In genomic region chr6:149484733-149485700, GRCh38 we compare ENCODE assay signal across 8 cellular contexts. TPM values are rescaled to one million over a fixed set of nuclear protein-coding genes. Genes with fewer than 3 reads are reported as not detected.
DNase-seq lines count a peak whose midpoint lies in the region; ATAC-seq and TF ChIP-seq lines count a peak whose summit lies in the region.

Gene ZC3H12D, minus strand, starts transcription at chr6:149485014. Its CDS starts 10,471 bp downstream, at chr6:149474543.

- H3K27ac Mint-ChIP-seq in neural progenitor cell = no peak within 1 kb of the TSS

- H3K4me1 Mint-ChIP-seq in neural progenitor cell = peaks cover 27% of the 10 kb centered on the region

- peak within 1 kb of the TSS; percentile 96 for H3K4me2 ChIP-seq in BLaER1
- H3K4me2 ChIP-seq in neural progenitor cell = no peak within 1 kb of the TSS

- H3K9me3 ChIP-seq in BLaER1 (no peaks in the 10 kb centered on the region), colonic mucosa (no peaks in the 10 kb centered on the region), neural progenitor cell (ENCODE audit: low read depth) (no peaks in the 10 kb centered on the region), vagina (no peaks in the 10 kb centered on the region)

- H3K4me3 ChIP-seq in BLaER1 = peak within 1 kb of the TSS; percentile 70
- H3K4me3 ChIP-seq in colonic mucosa = peak within 1 kb of the TSS; percentile 25
- no peak within 1 kb of the TSS for H3K4me3 ChIP-seq in neural progenitor cell
- H3K4me3 ChIP-seq in vagina = peak within 1 kb of the TSS in 1 of 2 donors; percentile 17

- no peaks in the 10 kb centered on the region for H3F3A ChIP-seq in neural progenitor cell (ENCODE audit: low read depth)

- H3K27me3 Mint-ChIP-seq in neural progenitor cell (ENCODE audit: insufficient read depth, low read depth) = peaks cover 4% of the 10 kb centered on the region

- H3K27ac ChIP-seq in BLaER1 (peak within 1 kb of the TSS; percentile 95), colonic mucosa (peak within 1 kb of the TSS; percentile 86), neural progenitor cell (no peak within 1 kb of the TSS), vagina (peak within 1 kb of the TSS; percentile 20)

- H3K36me3 Mint-ChIP-seq in neural progenitor cell = no peaks in the 10 kb centered on the region

- ATAC-seq in GM19455 (IDR thresholded peaks at IDR 0.05; ENCODE audit: unreplicated experiment) = peak; percentile 37
- peak; percentile 33 for ATAC-seq in HG03571 (IDR thresholded peaks at IDR 0.05; ENCODE audit: unreplicated experiment)
- ATAC-seq in activated CD4-positive, CD25-positive, alpha-beta regulatory T cell treated with anti-CD3 and anti-CD28 coated beads, Interleukin-2, amount 50 U/mL, for 24 hours = peak; percentile 73 to 79

- H3K9me3 Mint-ChIP-seq in neural progenitor cell = no peaks in the 10 kb centered on the region

- no peak within 1 kb of the TSS for H3K4me3 Mint-ChIP-seq in neural progenitor cell

- H4K20me1 ChIP-seq in BLaER1 (no peaks in the 10 kb centered on the region), neural progenitor cell (ENCODE audit: low read depth) (no peaks in the 10 kb centered on the region)

- H3K36me3 ChIP-seq in BLaER1 (no peaks in the 10 kb centered on the region; the same call in 1 of the 2 replicates), colonic mucosa (no peaks in the 10 kb centered on the region), neural progenitor cell (no peaks in the 10 kb centered on the region), vagina (no peaks in the 10 kb centered on the region)

- H3K79me2 ChIP-seq in neural progenitor cell (ENCODE audit: low read depth) = no peaks in the 10 kb centered on the region

- H3K9ac ChIP-seq in BLaER1 (peak within 1 kb of the TSS; percentile 85), colonic mucosa (ENCODE audit: low read depth in 2 of 2, low read length in 2 of 2) (peak within 1 kb of the TSS; percentile 52 to 71), neural progenitor cell (no peak within 1 kb of the TSS)

- peaks cover 72% of the 10 kb centered on the region for H3K4me1 ChIP-seq in BLaER1
- peaks cover 7% of the 10 kb centered on the region for H3K4me1 ChIP-seq in colonic mucosa
- H3K4me1 ChIP-seq in neural progenitor cell = peaks cover 2% of the 10 kb centered on the region
- peaks cover 17% of the 10 kb centered on the region for H3K4me1 ChIP-seq in vagina

- peak; percentile 87 for DNase-seq in colonic mucosa
- peak; percentile 18 for DNase-seq in neural progenitor cell (ENCODE audit: low spot score)
- no peak for DNase-seq in vagina (ENCODE audit: extremely low spot score in 2 of 2)
- DNase-seq in NCI-H510A treated with DMSO at 0.1 percent for 48 hours (lab: John Stamatoyannopoulos, UW) = no peak

- no peak within 1 kb of the TSS for H2AFZ ChIP-seq in neural progenitor cell (replicated peaks)

- H3K27me3 ChIP-seq in BLaER1 (no peaks in the 10 kb centered on the region), colonic mucosa (no peaks in the 10 kb centered on the region), neural progenitor cell (no peaks in the 10 kb centered on the region), vagina (no peaks in the 10 kb centered on the region)

- no peak for TF ChIP-seq POLR2A in vagina (IDR thresholded peaks at IDR 0.05)

- intact Hi-C loops in colonic mucosa (cut with DNase I) = no loop called here
- intact Hi-C loops in vagina (cut with DNase I) = no loop called here

- no peak for TF ChIP-seq CTCF in colonic mucosa (IDR thresholded peaks at IDR 0.05)
- no peak for TF ChIP-seq CTCF in neural progenitor cell (IDR thresholded peaks at IDR 0.05)
- TF ChIP-seq CTCF in vagina (IDR thresholded peaks at IDR 0.05) = no peak

RNA-seq across cellular contexts. Expression of gene ZC3H12D, which starts in this region (rescaled TPM):
- total RNA-seq in colonic mucosa (1 to 10 TPM; 4.3 to 4.9 TPM), neural progenitor cell (ENCODE audit: low replicate concordance) (0.03 TPM in 1 of 2 replicates, not detected in the other), vagina (2.2 TPM)

Comparison
In these comparisons a context has a peak if more than half of its experiments do, and no peak if none do; other contexts are left out.
1. Peak in DNase-seq in neural progenitor cell; RNA of the gene not detected or under 1 TPM.